ENCODE assay signal across 16 cellular contexts in genomic region chr2:181463573-181463972, GRCh38. TPM values are rescaled to one million over a fixed set of nuclear protein-coding genes. Genes with fewer than 3 reads are reported as not detected.
A peak's percentile ranks its signal among the peaks of the same experiment; 100 is the strongest.
DNase-seq lines count a peak whose midpoint lies in the region; ATAC-seq lines count a peak whose summit lies in the region.
"Had no signal": no experiment of that assay in that cellular context is flagged by ENCODE, and none has a peak within 500 bp of the region (broad histone marks: within the 10 kb centered on the region; RNA-seq: fewer than 3 reads in every experiment).

No MANE protein-coding gene starts in this region.

- ATAC-seq in T-cell (replicated peaks in 1 of 4) (peak in 2 of 4 experiments; percentile 15 to 35), HG02981 (IDR thresholded peaks at IDR 0.05; ENCODE audit: unreplicated experiment) (no peak), GM18909 (IDR thresholded peaks at IDR 0.05; ENCODE audit: poor library complexity, unreplicated experiment) (no peak)
- ATAC-seq: HepG2, left cardiac atrium, Right ventricle myocardium inferior had no signal

- peak overlapping the region; percentile 54 for H3K4me3 Mint-ChIP-seq in activated naive CD4-positive, alpha-beta T cell treated with anti-CD3 and anti-CD28 coated beads, Interleukin-2, amount 50 U/mL, for 24 hours
- peak overlapping the region; percentile 55 to 94 (median 62) for H3K4me3 Mint-ChIP-seq in T-cell

- H3K36me3 Mint-ChIP-seq in activated naive CD4-positive, alpha-beta T cell treated with anti-CD3 and anti-CD28 coated beads, Interleukin-2, amount 50 U/mL, for 24 hours: peaks cover 4% of the 10 kb centered on the region
- H3K36me3 Mint-ChIP-seq in T-cell: peaks cover 53% of the 10 kb centered on the region

- H3K4me1 ChIP-seq in effector memory CD4-positive, alpha-beta T cell (ENCODE audit: control insufficient read depth, insufficient read depth, low read length, poor library complexity, severe bottlenecking): peaks cover 24% of the 10 kb centered on the region

- no peaks in the 10 kb centered on the region for H3K27me3 Mint-ChIP-seq in activated naive CD4-positive, alpha-beta T cell treated with anti-CD3 and anti-CD28 coated beads, Interleukin-2, amount 50 U/mL, for 24 hours
- no peaks in the 10 kb centered on the region for H3K27me3 Mint-ChIP-seq in T-cell

- H3K9me3 Mint-ChIP-seq in activated naive CD4-positive, alpha-beta T cell treated with anti-CD3 and anti-CD28 coated beads, Interleukin-2, amount 50 U/mL, for 24 hours: no peaks in the 10 kb centered on the region
- no peaks in the 10 kb centered on the region for H3K9me3 Mint-ChIP-seq in T-cell

- H3K27ac ChIP-seq in effector memory CD4-positive, alpha-beta T cell (ENCODE audit: insufficient read depth, low read length, poor library complexity, severe bottlenecking): peak overlapping the region; percentile 42

- H3K27me3 ChIP-seq in effector memory CD4-positive, alpha-beta T cell (replicated peaks; ENCODE audit: control insufficient read depth, insufficient read depth, low read length, poor library complexity, severe bottlenecking): no peaks in the 10 kb centered on the region

- H3K4me1 Mint-ChIP-seq in activated naive CD4-positive, alpha-beta T cell treated with anti-CD3 and anti-CD28 coated beads, Interleukin-2, amount 50 U/mL, for 24 hours: peaks cover 93% of the 10 kb centered on the region
- H3K4me1 Mint-ChIP-seq in T-cell: peaks cover 72 to 89% (median 76%) of the 10 kb centered on the region in 3 donors

- DNase-seq in activated naive CD4-positive, alpha-beta T cell treated with Interleukin-2 at 50 U/mL for 16 hours: no peak
- DNase-seq in T-cell (no peak), T-helper 9 cell (no peak), NCI-H345 (lab: John Stamatoyannopoulos, UW) (no peak)
- no peak for DNase-seq in effector memory CD4-positive, alpha-beta T cell
- DNase-seq: activated CD4-positive, CD25-positive, alpha-beta regulatory T cell treated with anti-CD3 and anti-CD28 coated beads, Interleukin-2, amount 50 U/mL, for 72 hours; Calu3; foreskin fibroblast; left cardiac atrium; NCI-H2029; nucleus accumbens had no signal

- POLR2A ChIA-PET in T-cell (lab: Charles Lee): no interaction called here

- no peaks in the 10 kb centered on the region for H3K36me3 ChIP-seq in effector memory CD4-positive, alpha-beta T cell (ENCODE audit: control insufficient read depth, insufficient read depth, low read length)

- no peak overlapping the region for H3K4me3 ChIP-seq in effector memory CD4-positive, alpha-beta T cell (ENCODE audit: insufficient read depth, low read depth, low read length, poor library complexity, severe bottlenecking)

- CTCF ChIA-PET in T-cell (lab: Charles Lee): no interaction called here

- H3K27ac Mint-ChIP-seq in activated naive CD4-positive, alpha-beta T cell treated with anti-CD3 and anti-CD28 coated beads, Interleukin-2, amount 50 U/mL, for 24 hours: peak overlapping the region; percentile 82
- peak overlapping the region; percentile 73 to 84 for H3K27ac Mint-ChIP-seq in T-cell

- no peaks in the 10 kb centered on the region for H3K9me3 ChIP-seq in effector memory CD4-positive, alpha-beta T cell (ENCODE audit: control insufficient read depth, low read length)

RNA-seq across cellular contexts. Expression of gene ITGA4, which starts 6.4 kb away (rescaled TPM):
- 100 to 1,000 TPM; 150 to 318 (median 255) TPM for total RNA-seq in T-cell
- total RNA-seq: HepG2 had no signal
